12 cellular contexts compared by ENCODE assay signal in the genomic region with DNA sequence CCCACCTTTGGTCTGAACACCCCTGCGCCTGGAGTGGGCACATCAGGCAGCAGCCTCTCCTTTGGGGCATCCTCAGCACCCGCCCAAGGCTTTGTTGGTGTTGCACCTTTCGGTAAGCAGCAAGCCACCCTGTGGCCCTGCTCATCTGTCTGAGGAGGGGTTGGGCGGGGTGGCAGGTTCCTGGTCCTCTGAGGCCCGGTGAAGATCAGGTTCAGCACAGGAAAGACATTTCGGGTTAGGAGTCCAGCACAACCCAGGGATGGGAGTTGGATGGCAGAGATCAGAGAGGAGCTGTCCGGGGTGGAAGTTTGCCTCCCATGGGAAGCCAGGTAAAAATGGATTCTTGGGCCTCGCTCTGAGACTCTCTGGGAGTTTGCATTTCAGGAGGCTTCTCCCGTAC. TPM values are rescaled to one million over a fixed set of nuclear protein-coding genes. Genes with fewer than 3 reads are reported as not detected.
DNase-seq lines count a peak whose midpoint lies in the region; ATAC-seq, FAIRE-seq and TF ChIP-seq lines count a peak whose summit lies in the region.
"Not testable (repeated sequence)": the region's sequence is repeated elsewhere in the genome, so short reads cannot be mapped to it uniquely, and the experiment has no call there.
"Had no signal": no experiment of that assay in that cellular context is flagged by ENCODE, and none has a peak within 500 bp of the region (broad histone marks: within the 10 kb centered on the region; RNA-seq: fewer than 3 reads in every experiment).

No MANE protein-coding gene starts in this region.

- not testable (repeated sequence) for H3K9me3 Mint-ChIP-seq in activated CD4-positive, alpha-beta T cell treated with anti-CD3 and anti-CD28 coated beads, Interleukin-2, amount 10 ng/mL, durations not matched to agents 7 days and 5 days; stimulated activated naive B cell treated with anti-CD40 and anti-IgM and Interleukin-4, amounts not matched to agents 10 μg/mL and 1 μg/mL and 100 μg/mL, for 72 hours

- peak overlapping the region; percentile 19 for H3K27ac Mint-ChIP-seq in activated CD4-positive, alpha-beta T cell treated with anti-CD3 and anti-CD28 coated beads, Interleukin-2, amount 10 ng/mL, durations not matched to agents 7 days and 5 days
- H3K27ac Mint-ChIP-seq in stimulated activated naive B cell treated with anti-CD40 and anti-IgM and Interleukin-4, amounts not matched to agents 10 μg/mL and 1 μg/mL and 100 μg/mL, for 72 hours: not testable (repeated sequence)

- not testable (repeated sequence) for BruUV-seq in HepG2 (replicated peaks; lab: Mats Ljungman, UMichigan)

- not testable (repeated sequence) for FAIRE-seq in A549 (lab: Jason Lieb, UNC); HepG2 (lab: Jason Lieb, UNC)

- ATAC-seq in A549: peak; percentile 3 to 10; a peak in 3 of 6 replicates
- ATAC-seq in HepG2: peak; percentile 2
- peak; percentile 9 to 17 for ATAC-seq in stimulated activated naive B cell treated with anti-CD40 and anti-IgM and Interleukin-4, amounts not matched to agents 10 μg/mL and 1 μg/mL and 100 μg/mL, for 72 hours (replicated peaks)

- TF ChIP-seq CTCF in A549 (IDR thresholded peaks at IDR 0.05); coronary artery (IDR thresholded peaks at IDR 0.05); HepG2 (CRISPR knock-in tag; IDR thresholded peaks at IDR 0.05): not testable (repeated sequence)

- H3K4me2 ChIP-seq in A549; HepG2 (ENCODE audit: low read depth, low read length): not testable (repeated sequence)

- not testable (repeated sequence) for H3K9me3 ChIP-seq in A549; HepG2 (ENCODE audit: low read length)

- not testable (repeated sequence) for H3K27ac ChIP-seq in A549; coronary artery; HepG2 (ENCODE audit: extremely low read length, insufficient read depth, low read length)

- H3K4me3 Mint-ChIP-seq in activated CD4-positive, alpha-beta T cell treated with anti-CD3 and anti-CD28 coated beads, Interleukin-2, amount 10 ng/mL, durations not matched to agents 7 days and 5 days; stimulated activated naive B cell treated with anti-CD40 and anti-IgM and Interleukin-4, amounts not matched to agents 10 μg/mL and 1 μg/mL and 100 μg/mL, for 72 hours: not testable (repeated sequence)

- not testable (repeated sequence) for TF ChIP-seq POLR2A in A549 (IDR thresholded peaks at IDR 0.05; ENCODE audit: low read length); HepG2 (IDR thresholded peaks at IDR 0.05; ENCODE audit: insufficient read depth in 1 of 2, low read depth in 2 of 2, low read length in 2 of 2)

- not testable (repeated sequence) for H3K36me3 Mint-ChIP-seq in activated CD4-positive, alpha-beta T cell treated with anti-CD3 and anti-CD28 coated beads, Interleukin-2, amount 10 ng/mL, durations not matched to agents 7 days and 5 days (ENCODE audit: low read depth)
- peaks cover 14 to 15% of the 10 kb centered on the region in 2 donors for H3K36me3 Mint-ChIP-seq in stimulated activated naive B cell treated with anti-CD40 and anti-IgM and Interleukin-4, amounts not matched to agents 10 μg/mL and 1 μg/mL and 100 μg/mL, for 72 hours

- H4K20me1 ChIP-seq in HepG2 (ENCODE audit: insufficient read depth, low read length): not testable (repeated sequence)

- H2AFZ ChIP-seq in HepG2 (ENCODE audit: low read length): not testable (repeated sequence)

- H3K4me1 Mint-ChIP-seq in activated CD4-positive, alpha-beta T cell treated with anti-CD3 and anti-CD28 coated beads, Interleukin-2, amount 10 ng/mL, durations not matched to agents 7 days and 5 days: not testable (repeated sequence)
- peaks cover 3 to 16% of the 10 kb centered on the region in 2 donors for H3K4me1 Mint-ChIP-seq in stimulated activated naive B cell treated with anti-CD40 and anti-IgM and Interleukin-4, amounts not matched to agents 10 μg/mL and 1 μg/mL and 100 μg/mL, for 72 hours

- not testable (repeated sequence) for DNase-seq in A549 (ENCODE audit: low read depth in 1 of 2, low spot score in 1 of 2); activated CD4-positive, alpha-beta T cell treated with anti-CD3 and anti-CD28 coated beads, Interleukin-2, amount 10 ng/mL, durations not matched to agents 7 days and 5 days; HepG2 (ENCODE audit: low spot score); stimulated activated naive B cell treated with anti-CD40 and anti-IgM and Interleukin-4, amounts not matched to agents 10 μg/mL and 1 μg/mL and 100 μg/mL, for 72 hours
- DNase-seq in H7 (peak; percentile 37), NAMALWA (ENCODE audit: low spot score) (peak; percentile 11), coronary artery (ENCODE audit: low spot score) (peak; percentile 64)

- H3K4me3 ChIP-seq in A549; H7 (ENCODE audit: insufficient read depth, low read depth, low read length); coronary artery; HepG2 (replicated peaks in 1 of 3; ENCODE audit: insufficient read depth in 1 of 3, low read depth in 2 of 3, low read length in 3 of 3): not testable (repeated sequence)

- not testable (repeated sequence) for H3K27me3 Mint-ChIP-seq in activated CD4-positive, alpha-beta T cell treated with anti-CD3 and anti-CD28 coated beads, Interleukin-2, amount 10 ng/mL, durations not matched to agents 7 days and 5 days; stimulated activated naive B cell treated with anti-CD40 and anti-IgM and Interleukin-4, amounts not matched to agents 10 μg/mL and 1 μg/mL and 100 μg/mL, for 72 hours

- not testable (repeated sequence) for TF ChIP-seq RAD21 in A549 (conservative IDR thresholded peaks at IDR 0.05 in 1 of 2, IDR thresholded peaks at IDR 0.05 in 1 of 2); HepG2 (CRISPR knock-in tag; IDR thresholded peaks at IDR 0.05)

- H3K36me3 ChIP-seq in H7 (replicated peaks; ENCODE audit: control insufficient read depth, insufficient read depth, low read length); HepG2 (replicated peaks in 1 of 2; ENCODE audit: control insufficient read depth in 1 of 2, insufficient read depth in 2 of 2, low read length in 2 of 2): not testable (repeated sequence)

- in situ Hi-C loops in HepG2 (cut with HindIII; ENCODE audit: extremely low pct_ligation_motif_present, low pct_unique_long_range_greater_than_20kb): not testable (repeated sequence)

- POLR2A ChIA-PET in A549 (lab: Yijun Ruan, JAX); activated CD4-positive, alpha-beta T cell treated with anti-CD3 and anti-CD28 coated beads, Interleukin-2, amount 10 ng/mL, durations not matched to agents 7 days and 5 days (lab: Charles Lee); HepG2 (lab: Yijun Ruan, JAX): not testable (repeated sequence)

- H3K79me2 ChIP-seq in HepG2 (ENCODE audit: insufficient read depth, low read length): not testable (repeated sequence)

- intact Hi-C loops in HepG2 (cut with micrococcal nuclease; ENCODE audit: unreplicated experiment): not testable (repeated sequence)

- CTCF ChIA-PET in A549 (lab: Yijun Ruan, JAX); activated CD4-positive, alpha-beta T cell treated with anti-CD3 and anti-CD28 coated beads, Interleukin-2, amount 10 ng/mL, durations not matched to agents 7 days and 5 days (lab: Charles Lee); HepG2 (lab: Yijun Ruan, JAX; ENCODE audit: low intra/inter-chr PET ratio, low total read pairs): not testable (repeated sequence)

- H3K9ac ChIP-seq in HepG2 (ENCODE audit: insufficient read depth, low read depth, low read length): not testable (repeated sequence)

- not testable (repeated sequence) for H3K27me3 ChIP-seq in H7 (ENCODE audit: control insufficient read depth, insufficient read depth, low read length); HepG2 (ENCODE audit: control insufficient read depth in 1 of 2, insufficient read depth in 2 of 2, low read length in 2 of 2)

- not testable (repeated sequence) for TF ChIP-seq EP300 in A549 (IDR thresholded peaks at IDR 0.05); HepG2 (IDR thresholded peaks at IDR 0.05; ENCODE audit: low read depth in 2 of 2, low read length in 2 of 2); HepG2 (CRISPR knock-in tag; IDR thresholded peaks at IDR 0.05; ENCODE audit: borderline replicate concordance)

- H3K4me1 ChIP-seq in A549; HepG2 (ENCODE audit: insufficient read depth, low read length): not testable (repeated sequence)

- 92% methylated on average over 6 of the region's 9 CpGs for WGBS in A549 (ENCODE audit: missing lambda C conversion rate)
- WGBS in HepG2 (ENCODE audit: low lambda C conversion rate): 92% methylated on average over 9 of the region's 9 CpGs

RNA-seq across cellular contexts. Expression of a gene that starts 20.7 kb away (rescaled TPM):
- 5.9 and 9.1 TPM in 2 replicates for polyA plus RNA-seq in A549 (2011; rRNA removed)
- 11.4 and 16.0 TPM in 2 replicates for polyA plus RNA-seq in A549 (2012; cell fraction: cytosol; rRNA removed)
- polyA plus RNA-seq in A549 (2012; cell fraction: nucleus; rRNA removed): 30.5 and 37.4 TPM in 2 replicates
- 23.0 to 23.2 TPM (median 23.2 TPM) in 3 replicates for polyA plus RNA-seq in A549 (2017; fragmentation: RNase III; extraction: RNeasy Plus Mini Kit Qiagen cat#74134 plus additional on column Dnase treatment)
- polyA minus RNA-seq in A549 (2011; rRNA and poly(A)+ RNA removed): 11.3 TPM in 2 replicates
- 10.7 and 11.3 TPM in 2 replicates for total RNA-seq in H7 (2014; rRNA removed; shearing (Covaris generic))
- total RNA-seq in activated CD4-positive, alpha-beta T cell treated with anti-CD3 and anti-CD28 coated beads, Interleukin-2, amount 10 ng/mL, durations not matched to agents 7 days and 5 days: 10 to 100 TPM; 55.0 to 59.6 TPM
- total RNA-seq in HepG2 (2016; rRNA removed; fragmentation: Illumina TruSeq; extraction: Trizol): 8.4 and 12.7 TPM in 2 replicates
- total RNA-seq in HepG2 (2016; cell fraction: cytosol; rRNA removed; fragmentation: Illumina TruSeq; extraction: Trizol; ENCODE audit: low read depth): 7.3 and 8.9 TPM in 2 replicates
- total RNA-seq in HepG2 (2016; cell fraction: insoluble cytoplasmic fraction; rRNA removed; fragmentation: Illumina TruSeq; extraction: Trizol): 8.1 and 12.1 TPM in 2 replicates
- 9.6 and 11.2 TPM in 2 replicates for total RNA-seq in HepG2 (2016; cell fraction: membrane; rRNA removed; fragmentation: Illumina TruSeq; extraction: Trizol)
- total RNA-seq in HepG2 (2016; cell fraction: nucleus; rRNA removed; fragmentation: Illumina TruSeq; extraction: Trizol): 15.4 and 17.1 TPM in 2 replicates
- polyA plus RNA-seq in HepG2 (2011; rRNA removed): 9.2 and 10.3 TPM in 2 replicates
- polyA plus RNA-seq in HepG2 (2011; cell fraction: cytosol; rRNA removed): 6.9 and 7.8 TPM in 2 replicates
- polyA plus RNA-seq in HepG2 (2011; cell fraction: nucleus; rRNA removed): 26.7 and 30.4 TPM in 2 replicates
- polyA plus RNA-seq in HepG2 (2012): 24.9 and 31.2 TPM in 2 replicates
- 2.0 and 2.4 TPM in 2 replicates for polyA plus RNA-seq in HepG2 (2016; cell fraction: cytosol; fragmentation: Illumina TruSeq; extraction: Trizol; ENCODE audit: low read depth)
- 28.5 and 38.3 TPM in 2 replicates for polyA plus RNA-seq in HepG2 (2016; cell fraction: insoluble cytoplasmic fraction; fragmentation: Illumina TruSeq; extraction: Trizol; ENCODE audit: low read depth)
- 10.4 and 10.5 TPM in 2 replicates for polyA plus RNA-seq in HepG2 (2016; cell fraction: membrane; fragmentation: Illumina TruSeq; extraction: Trizol; ENCODE audit: low read depth)
- 58.9 and 64.1 TPM in 2 replicates for polyA plus RNA-seq in HepG2 (2016; cell fraction: nucleus; fragmentation: Illumina TruSeq; extraction: Trizol; ENCODE audit: insufficient read depth, low read depth)
- polyA minus RNA-seq in HepG2 (2011; rRNA and poly(A)+ RNA removed; ENCODE audit: low replicate concordance): 14.3 and 15.0 TPM in 2 replicates
- polyA minus RNA-seq in HepG2 (2011; cell fraction: cytosol; rRNA and poly(A)+ RNA removed): 13.8 and 14.0 TPM in 2 replicates
- 13.9 and 14.9 TPM in 2 replicates for polyA minus RNA-seq in HepG2 (2011; cell fraction: nucleus; rRNA and poly(A)+ RNA removed)

RNA-seq across cellular contexts. Expression of a gene that starts 23.7 kb away (rescaled TPM):
- polyA plus RNA-seq in A549 (2011; rRNA removed) (0.21 TPM in 1 of 2 replicates, not detected in the other), A549 (2017; fragmentation: RNase III; extraction: RNeasy Plus Mini Kit Qiagen cat#74134 plus additional on column Dnase treatment) (0.38 to 0.76 TPM (median 0.62 TPM) in 3 replicates), HepG2 (2011; rRNA removed) (0.51 and 0.61 TPM in 2 replicates)
- polyA plus RNA-seq in A549 (2012; cell fraction: cytosol; rRNA removed): 0.09 TPM in 1 of 2 replicates, not detected in the other
- 1.4 and 2.1 TPM in 2 replicates for polyA plus RNA-seq in A549 (2012; cell fraction: nucleus; rRNA removed)
- polyA minus RNA-seq in A549 (2011; rRNA and poly(A)+ RNA removed): not detected in 2 replicates
- total RNA-seq in H7 (2014; rRNA removed; shearing (Covaris generic)): not detected in 2 replicates
- 1 to 10 TPM; 1.2 to 1.5 TPM for total RNA-seq in activated CD4-positive, alpha-beta T cell treated with anti-CD3 and anti-CD28 coated beads, Interleukin-2, amount 10 ng/mL, durations not matched to agents 7 days and 5 days
- 0.88 and 1.4 TPM in 2 replicates for total RNA-seq in HepG2 (2016; rRNA removed; fragmentation: Illumina TruSeq; extraction: Trizol)
- total RNA-seq in HepG2 (2016; cell fraction: cytosol; rRNA removed; fragmentation: Illumina TruSeq; extraction: Trizol; ENCODE audit: low read depth): 0.71 TPM in 1 of 2 replicates, not detected in the other
- total RNA-seq in HepG2 (2016; cell fraction: insoluble cytoplasmic fraction; rRNA removed; fragmentation: Illumina TruSeq; extraction: Trizol): 0.94 and 2.2 TPM in 2 replicates
- total RNA-seq in HepG2 (2016; cell fraction: membrane; rRNA removed; fragmentation: Illumina TruSeq; extraction: Trizol): 0.37 and 0.72 TPM in 2 replicates
- total RNA-seq in HepG2 (2016; cell fraction: nucleus; rRNA removed; fragmentation: Illumina TruSeq; extraction: Trizol): 1.4 and 1.5 TPM in 2 replicates
- polyA plus RNA-seq in HepG2 (2011; cell fraction: cytosol; rRNA removed): 0.18 and 0.48 TPM in 2 replicates
- 8.5 and 14.9 TPM in 2 replicates for polyA plus RNA-seq in HepG2 (2011; cell fraction: nucleus; rRNA removed)
- 0.90 and 1.1 TPM in 2 replicates for polyA plus RNA-seq in HepG2 (2012)
- 0.32 TPM in 1 of 2 replicates, not detected in the other for polyA plus RNA-seq in HepG2 (2016; cell fraction: cytosol; fragmentation: Illumina TruSeq; extraction: Trizol; ENCODE audit: low read depth)
- 1.3 and 2.3 TPM in 2 replicates for polyA plus RNA-seq in HepG2 (2016; cell fraction: insoluble cytoplasmic fraction; fragmentation: Illumina TruSeq; extraction: Trizol; ENCODE audit: low read depth)
- polyA plus RNA-seq in HepG2 (2016; cell fraction: membrane; fragmentation: Illumina TruSeq; extraction: Trizol; ENCODE audit: low read depth): 0.42 and 1.2 TPM in 2 replicates
- polyA plus RNA-seq in HepG2 (2016; cell fraction: nucleus; fragmentation: Illumina TruSeq; extraction: Trizol; ENCODE audit: insufficient read depth, low read depth): 2.9 and 3.1 TPM in 2 replicates
- polyA minus RNA-seq in HepG2 (2011; rRNA and poly(A)+ RNA removed; ENCODE audit: low replicate concordance): 0.14 and 1.6 TPM in 2 replicates
- polyA minus RNA-seq in HepG2 (2011; cell fraction: cytosol; rRNA and poly(A)+ RNA removed): not detected in 2 replicates
- polyA minus RNA-seq in HepG2 (2011; cell fraction: nucleus; rRNA and poly(A)+ RNA removed): 0.77 TPM in 1 of 2 replicates, not detected in the other
- total RNA-seq: A172, Daoy, GM23248, HT-29 had no signal
- polyA plus RNA-seq: BJ, GM23248 had no signal
